In genomic region chr10:35821339-35821911, GRCh38 we compare ENCODE assay signal across 11 cellular contexts.
A peak's percentile ranks its signal among the peaks of the same experiment; 100 is the strongest.
DNase-seq lines count a peak whose midpoint lies in the region; ATAC-seq and TF ChIP-seq lines count a peak whose summit lies in the region.
"Had no signal": no experiment of that assay in that cellular context is flagged by ENCODE, and none has a peak within 500 bp of the region (broad histone marks: within the 10 kb centered on the region; RNA-seq: fewer than 3 reads in every experiment).

No MANE protein-coding gene starts in this region.

- TF ChIP-seq CTCF in GM13976 (IDR thresholded peaks at IDR 0.05; ENCODE audit: borderline replicate concordance, control extremely low read depth, extremely low read depth, insufficient read depth, missing control alignments): no peak
- no peak for TF ChIP-seq CTCF in epithelial cell of esophagus (IDR thresholded peaks at IDR 0.05; ENCODE audit: insufficient read depth, low read depth, low read length, missing control alignments)

- H3K27me3 Mint-ChIP-seq in natural killer cell treated with Interleukin-12 subunit alpha and Interleukin-12 subunit beta and Interleukin-15 and Interleukin-18, amount 100 ng/mL, for 72 hours: no peaks in the 10 kb centered on the region
- H3K27me3 Mint-ChIP-seq: activated naive CD8-positive, alpha-beta T cell treated with anti-CD3 and anti-CD28 coated beads, Interleukin-2, amount 10 ng/mL, durations not matched to agents 7 days and 5 days; CD4-positive, alpha-beta T cell had no signal

- DNase-seq in GM13976 (ENCODE audit: low spot score) (peak; percentile 15), epithelial cell of esophagus (ENCODE audit: low read depth) (peak; percentile 63), SK-N-DZ (ENCODE audit: low spot score) (no peak), AML-193 (lab: John Stamatoyannopoulos, UW) (no peak)
- no peak for DNase-seq in natural killer cell treated with Interleukin-12 subunit alpha and Interleukin-12 subunit beta and Interleukin-15 and Interleukin-18, amount 100 ng/mL, for 72 hours (ENCODE audit: low spot score)
- DNase-seq: activated naive CD8-positive, alpha-beta T cell treated with anti-CD3 and anti-CD28 coated beads, Interleukin-2, amount 10 ng/mL, durations not matched to agents 7 days and 5 days; CD4-positive, alpha-beta T cell had no signal

- H3K27ac Mint-ChIP-seq in natural killer cell treated with Interleukin-12 subunit alpha and Interleukin-12 subunit beta and Interleukin-15 and Interleukin-18, amount 100 ng/mL, for 72 hours: no peak overlapping the region
- H3K27ac Mint-ChIP-seq: activated naive CD8-positive, alpha-beta T cell treated with anti-CD3 and anti-CD28 coated beads, Interleukin-2, amount 10 ng/mL, durations not matched to agents 7 days and 5 days; CD4-positive, alpha-beta T cell had no signal

- H3K4me3 Mint-ChIP-seq in natural killer cell treated with Interleukin-12 subunit alpha and Interleukin-12 subunit beta and Interleukin-15 and Interleukin-18, amount 100 ng/mL, for 72 hours: no peak overlapping the region
- H3K4me3 Mint-ChIP-seq: activated naive CD8-positive, alpha-beta T cell treated with anti-CD3 and anti-CD28 coated beads, Interleukin-2, amount 10 ng/mL, durations not matched to agents 7 days and 5 days; CD4-positive, alpha-beta T cell had no signal

- in situ Hi-C loops in GM13976 (cut with MboI; ENCODE audit: low sequenced_read_pairs, unreplicated experiment): no loop called here

- H3K9me3 Mint-ChIP-seq in natural killer cell treated with Interleukin-12 subunit alpha and Interleukin-12 subunit beta and Interleukin-15 and Interleukin-18, amount 100 ng/mL, for 72 hours: peaks cover 8% of the 10 kb centered on the region
- H3K9me3 Mint-ChIP-seq: activated naive CD8-positive, alpha-beta T cell treated with anti-CD3 and anti-CD28 coated beads, Interleukin-2, amount 10 ng/mL, durations not matched to agents 7 days and 5 days; CD4-positive, alpha-beta T cell had no signal

- no peaks in the 10 kb centered on the region for H3K36me3 Mint-ChIP-seq in natural killer cell treated with Interleukin-12 subunit alpha and Interleukin-12 subunit beta and Interleukin-15 and Interleukin-18, amount 100 ng/mL, for 72 hours
- H3K36me3 Mint-ChIP-seq: activated naive CD8-positive, alpha-beta T cell treated with anti-CD3 and anti-CD28 coated beads, Interleukin-2, amount 10 ng/mL, durations not matched to agents 7 days and 5 days had no signal

- no peaks in the 10 kb centered on the region for H3K4me1 Mint-ChIP-seq in natural killer cell treated with Interleukin-12 subunit alpha and Interleukin-12 subunit beta and Interleukin-15 and Interleukin-18, amount 100 ng/mL, for 72 hours (ENCODE audit: low read depth in 2 of 2)
- H3K4me1 Mint-ChIP-seq: activated naive CD8-positive, alpha-beta T cell treated with anti-CD3 and anti-CD28 coated beads, Interleukin-2, amount 10 ng/mL, durations not matched to agents 7 days and 5 days had no signal

- H3K4me3 ChIP-seq in epithelial cell of esophagus (ENCODE audit: low read length): no peak overlapping the region
- H3K4me3 ChIP-seq: thoracic aorta had no signal

- ATAC-seq in GM21717 (IDR thresholded peaks at IDR 0.05; ENCODE audit: unreplicated experiment) (peak; percentile 82), HG03571 (IDR thresholded peaks at IDR 0.05; ENCODE audit: unreplicated experiment) (peak; percentile 73)
- ATAC-seq in activated CD4-positive, CD25-positive, alpha-beta regulatory T cell treated with anti-CD3 and anti-CD28 coated beads, Interleukin-2, amount 50 U/mL, for 24 hours: no peak
- no peak for ATAC-seq in natural killer cell treated with Interleukin-12 subunit alpha and Interleukin-12 subunit beta and Interleukin-15 and Interleukin-18, amount 100 ng/mL, for 72 hours

Comparison
In these comparisons a context has a peak if more than half of its experiments do, and no peak if none do; other contexts are left out.
1. DNase-seq: peak in GM13976 (single experiment) and epithelial cell of esophagus (single experiment); none in natural killer cell treated with Interleukin-12 subunit alpha and Interleukin-12 subunit beta and Interleukin-15 and Interleukin-18, amount 100 ng/mL, for 72 hours (single experiment), SK-N-DZ (single experiment) and AML-193 (0 of 2).
2. ATAC-seq: peak in GM21717 (single experiment) and HG03571 (single experiment); none in activated CD4-positive, CD25-positive, alpha-beta regulatory T cell treated with anti-CD3 and anti-CD28 coated beads, Interleukin-2, amount 50 U/mL, for 24 hours (0 of 2) and natural killer cell treated with Interleukin-12 subunit alpha and Interleukin-12 subunit beta and Interleukin-15 and Interleukin-18, amount 100 ng/mL, for 72 hours (0 of 2).